8 cellular contexts compared by ENCODE assay signal in the genomic region with DNA sequence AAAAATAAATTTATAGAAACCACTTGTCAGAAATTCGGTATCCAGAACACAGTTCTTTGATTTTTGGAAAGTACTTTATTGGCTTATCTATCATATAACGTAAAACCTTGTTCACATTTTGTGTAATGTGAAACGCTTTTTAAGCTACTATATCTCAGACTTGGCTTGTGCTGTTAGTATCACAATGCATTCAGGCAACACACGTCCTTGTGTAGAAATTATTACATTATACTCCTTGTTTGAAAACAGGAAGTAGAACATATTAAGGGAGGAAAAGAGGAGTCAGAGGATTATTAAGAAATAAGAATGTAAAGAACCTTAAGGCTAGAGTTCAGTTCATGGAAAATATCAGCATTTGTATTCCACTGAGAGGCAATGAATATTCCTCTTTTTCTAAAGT.
DNase-seq lines count a peak whose midpoint lies in the region; TF ChIP-seq lines count a peak whose summit lies in the region.

No MANE protein-coding gene starts in this region.

- H3K36me3 Mint-ChIP-seq in nephron progenitor cell (ENCODE audit: low read depth), result peaks cover 13% of the 10 kb centered on the region

- DNase-seq in NOMO-1 treated with DMSO at 0.1 percent for 48 hours (lab: John Stamatoyannopoulos, UW; ENCODE audit: unreplicated experiment), result peak; percentile 72
- DNase-seq in choroid plexus epithelial cell (ENCODE audit: low read depth), result peak; percentile 39
- DNase-seq in nephron progenitor cell, result no peak
- no peak for DNase-seq in HUDEP-2 (lab: John Stamatoyannopoulos, UW; ENCODE audit: unreplicated experiment in 76 of 76)
- DNase-seq in stimulated activated CD4-positive, alpha-beta T cell treated with anti-CD3 and anti-CD28 coated beads, Interleukin-15, amount 100 ng/mL, for 24 hours, result no peak
- DNase-seq in NCI-H748 (lab: John Stamatoyannopoulos, UW; ENCODE audit: unreplicated experiment), result no peak
- DNase-seq in HK-2 (ENCODE audit: unreplicated experiment), result no peak

- no peaks in the 10 kb centered on the region for H3K4me1 ChIP-seq in ES-I3 (ENCODE audit: insufficient read depth, low read length)

- peak overlapping the region; percentile 37 for H3K27ac Mint-ChIP-seq in nephron progenitor cell

- peak overlapping the region; percentile 96 for H3K4me3 ChIP-seq in choroid plexus epithelial cell (ENCODE audit: low read depth, low read length)

- TF ChIP-seq CTCF in choroid plexus epithelial cell (conservative IDR thresholded peaks at IDR 0.05; ENCODE audit: low read depth, low read length), result no peak
- no peak for TF ChIP-seq CTCF in nephron progenitor cell (IDR thresholded peaks at IDR 0.05)

- H3K9ac ChIP-seq in ES-I3 (ENCODE audit: low read depth, low read length), result peak overlapping the region; percentile 100

- peaks cover 34% of the 10 kb centered on the region for H3K4me1 Mint-ChIP-seq in nephron progenitor cell

- peaks cover 10% of the 10 kb centered on the region for H3K27me3 Mint-ChIP-seq in nephron progenitor cell (ENCODE audit: low read depth, poor library complexity)

- H3K9me3 Mint-ChIP-seq in nephron progenitor cell, result no peaks in the 10 kb centered on the region

- H3K4me3 Mint-ChIP-seq in nephron progenitor cell, result peak overlapping the region; percentile 100

- H3K9me3 ChIP-seq in ES-I3 (ENCODE audit: control insufficient read depth, insufficient read depth, low read length), result no peaks in the 10 kb centered on the region

- H3K36me3 ChIP-seq in ES-I3 (ENCODE audit: insufficient read depth, low read length), result no peaks in the 10 kb centered on the region

Comparison
In these comparisons a context has a peak if more than half of its experiments do, and no peak if none do; other contexts are left out.
1. DNase-seq: peak in NOMO-1 treated with DMSO at 0.1 percent for 48 hours (single experiment) and choroid plexus epithelial cell (single experiment); none in nephron progenitor cell (single experiment), HUDEP-2 (0 of 76), stimulated activated CD4-positive, alpha-beta T cell treated with anti-CD3 and anti-CD28 coated beads, Interleukin-15, amount 100 ng/mL, for 24 hours (single experiment), NCI-H748 (single experiment) and HK-2 (single experiment).